ENCODE assay signal across 27 cellular contexts in the genomic region with DNA sequence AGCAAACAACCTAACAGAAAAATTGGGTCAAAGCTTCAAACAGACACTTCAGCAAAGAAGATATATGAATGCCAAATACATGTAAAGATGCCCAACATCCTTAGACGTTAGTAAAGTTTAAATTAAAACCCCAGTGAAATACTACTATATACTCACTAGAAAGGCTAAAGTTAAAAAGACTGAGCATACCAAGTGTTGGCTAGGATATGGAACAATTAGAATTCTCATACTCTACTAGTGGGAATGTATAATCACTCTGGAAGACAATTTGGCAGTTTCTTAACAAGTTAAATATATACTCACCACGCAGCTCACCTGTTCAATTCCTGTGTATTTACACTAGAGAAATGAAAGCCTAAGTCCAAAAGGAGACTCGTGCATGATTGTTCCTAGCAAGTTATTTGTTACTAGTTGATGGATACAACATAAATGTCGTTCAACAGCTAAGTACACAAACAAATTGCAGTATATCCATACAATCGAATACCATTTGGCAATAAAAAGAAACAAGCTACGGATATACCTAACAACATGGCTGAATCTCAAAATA.
"Had no signal": no experiment of that assay in that cellular context is flagged by ENCODE, and none has a peak within 500 bp of the region (broad histone marks: within the 10 kb centered on the region; RNA-seq: fewer than 3 reads in every experiment).

No MANE protein-coding gene starts in this region.

- H3K4me1 ChIP-seq: neural progenitor cell had no signal

- H3K4me2 ChIP-seq: hepatocyte, neural progenitor cell had no signal

- H3K36me3 ChIP-seq: lower lobe of right lung, neural progenitor cell, neutrophil, suprapubic skin, thoracic aorta, tibial artery, upper lobe of right lung had no signal

- DNase-seq: kidney glomerular epithelial cell; left cardiac atrium; left lung; lower lobe of right lung; mammary epithelial cell; mesenchymal stem cell; naive B cell; natural killer cell; nephron progenitor cell; occipital lobe; psoas muscle; stimulated activated CD4-positive, alpha-beta T cell treated with anti-CD3 and anti-CD28 coated beads, Interleukin-12 subunit alpha, Interleukin-12 subunit beta, amount 100 ng/mL, for 4 hours; stimulated activated CD4-positive, alpha-beta T cell treated with anti-CD3 and anti-CD28 coated beads, Interleukin-15, amount 100 ng/mL, for 24 hours; stimulated activated CD4-positive, alpha-beta T cell treated with anti-CD3 and anti-CD28 coated beads, Interleukin-2, amount 100 ng/mL, for 24 hours; stimulated activated CD4-positive, alpha-beta T cell treated with anti-CD3 and anti-CD28 coated beads, Interleukin-4, amount 100 ng/mL, for 1 hour; stimulated activated naive B cell treated with anti-CD40 and anti-IgM and Interleukin-4, amounts not matched to agents 10 μg/mL and 1 μg/mL and 100 μg/mL, for 72 hours; tibial artery; trophoblast cell; upper lobe of right lung had no signal

- H3K27ac ChIP-seq: hepatocyte, left lung, lower lobe of right lung, neural progenitor cell, neutrophil, parathyroid adenoma, psoas muscle, suprapubic skin, tibial artery, upper lobe of right lung had no signal

- H3K4me3 ChIP-seq: hepatocyte, left lung, lower lobe of right lung, neural progenitor cell, psoas muscle, skin epidermis, suprapubic skin, thoracic aorta, tibial artery, upper lobe of right lung had no signal

- H3K9me3 ChIP-seq: left lung, lower lobe of right lung, neutrophil, psoas muscle, suprapubic skin, thoracic aorta, tibial artery, upper lobe of right lung had no signal

- H3K27me3 ChIP-seq: hepatocyte, left lung, neural progenitor cell, neutrophil, suprapubic skin, tibial artery, upper lobe of right lung had no signal

- H3K9ac ChIP-seq: neural progenitor cell, parathyroid adenoma had no signal

- ATAC-seq: left cardiac atrium; left lung; lower lobe of right lung; natural killer cell; psoas muscle; sciatic nerve; stimulated activated naive B cell treated with anti-CD40 and anti-IgM and Interleukin-4, amounts not matched to agents 10 μg/mL and 1 μg/mL and 100 μg/mL, for 72 hours; upper lobe of right lung had no signal
